Comparison of ENCODE assay signal across 22 cellular contexts in the genomic region with DNA sequence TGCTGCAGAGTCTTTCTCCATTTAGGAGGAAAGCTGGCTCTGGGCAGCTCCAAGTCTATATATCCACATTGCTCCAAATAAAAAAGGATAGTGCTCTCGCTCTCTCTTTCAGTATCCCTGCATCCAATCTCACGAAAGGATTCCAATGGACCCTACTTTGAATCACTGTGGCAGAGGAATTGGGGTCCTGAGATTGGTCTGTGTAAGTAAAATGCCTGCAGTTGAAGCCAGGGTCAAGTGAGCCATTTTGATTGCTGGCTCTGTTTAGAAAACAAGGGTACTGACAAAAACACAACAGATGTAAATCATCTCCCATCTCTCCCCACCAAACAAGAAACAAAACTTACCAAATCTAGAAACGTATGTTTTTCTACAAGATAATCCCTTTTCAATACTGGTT. TPM values are rescaled to one million over a fixed set of nuclear protein-coding genes. Genes with fewer than 3 reads are reported as not detected.
"Had no signal": no experiment of that assay in that cellular context is flagged by ENCODE, and none has a peak within 500 bp of the region (broad histone marks: within the 10 kb centered on the region; RNA-seq: fewer than 3 reads in every experiment).

No MANE protein-coding gene starts in this region.

- ATAC-seq: heart left ventricle; naive thymus-derived CD4-positive, alpha-beta T cell had no signal

- H3K27ac ChIP-seq: dorsolateral prefrontal cortex, heart left ventricle, ovary, right atrium auricular region, sigmoid colon, skin epidermis, tibial artery, upper lobe of left lung, uterus had no signal

- H3K9me3 ChIP-seq: ovary, sigmoid colon, tibial artery, upper lobe of left lung, uterus had no signal

- H3K4me3 ChIP-seq: dorsolateral prefrontal cortex, heart left ventricle, ovary, right atrium auricular region, sigmoid colon, skin epidermis, tibial artery, upper lobe of left lung, uterus had no signal

- H3K27me3 ChIP-seq: heart left ventricle, ovary, right atrium auricular region, sigmoid colon, tibial artery, upper lobe of left lung, uterus had no signal

- H3K27ac Mint-ChIP-seq: naive thymus-derived CD4-positive, alpha-beta T cell had no signal

- H3K36me3 Mint-ChIP-seq: naive thymus-derived CD4-positive, alpha-beta T cell had no signal

- H3K4me3 Mint-ChIP-seq: naive thymus-derived CD4-positive, alpha-beta T cell had no signal

- FAIRE-seq: islet of Langerhans had no signal

- H3K4me1 ChIP-seq: right atrium auricular region, sigmoid colon, tibial artery, upper lobe of left lung, uterus had no signal

- DNase-seq: cortex of kidney; effector CD8-positive, alpha-beta T cell; foreskin melanocyte; heart left ventricle; hippocampal formation; kidney glomerular epithelial cell; mesendoderm; naive thymus-derived CD4-positive, alpha-beta T cell; ovary; sigmoid colon; stimulated activated CD4-positive, alpha-beta T cell treated with anti-CD3 and anti-CD28 coated beads, Interleukin-2, amount 100 ng/mL, for 24 hours; stimulated activated CD4-positive, alpha-beta T cell treated with anti-CD3 and anti-CD28 coated beads, Interleukin-4, amount 100 ng/mL, for 4 hours; stimulated activated naive CD4-positive, alpha-beta T cell treated with Interleukin-2 at 50 U/mL for 16 hours; tibial artery; upper lobe of left lung; uterus had no signal

- H3K4me1 Mint-ChIP-seq: naive thymus-derived CD4-positive, alpha-beta T cell had no signal

- H3K36me3 ChIP-seq: heart left ventricle, ovary, right atrium auricular region, sigmoid colon, tibial artery, upper lobe of left lung, uterus had no signal

RNA-seq across cellular contexts. Expression of a gene that starts 45.5 kb away (rescaled TPM):
- total RNA-seq: lung microvascular endothelial cell; mononuclear cell; naive thymus-derived CD4-positive, alpha-beta T cell had no signal
- polyA plus RNA-seq: naive thymus-derived CD4-positive, alpha-beta T cell had no signal
